ENCODE assay signal across 8 cellular contexts in the genomic region with DNA sequence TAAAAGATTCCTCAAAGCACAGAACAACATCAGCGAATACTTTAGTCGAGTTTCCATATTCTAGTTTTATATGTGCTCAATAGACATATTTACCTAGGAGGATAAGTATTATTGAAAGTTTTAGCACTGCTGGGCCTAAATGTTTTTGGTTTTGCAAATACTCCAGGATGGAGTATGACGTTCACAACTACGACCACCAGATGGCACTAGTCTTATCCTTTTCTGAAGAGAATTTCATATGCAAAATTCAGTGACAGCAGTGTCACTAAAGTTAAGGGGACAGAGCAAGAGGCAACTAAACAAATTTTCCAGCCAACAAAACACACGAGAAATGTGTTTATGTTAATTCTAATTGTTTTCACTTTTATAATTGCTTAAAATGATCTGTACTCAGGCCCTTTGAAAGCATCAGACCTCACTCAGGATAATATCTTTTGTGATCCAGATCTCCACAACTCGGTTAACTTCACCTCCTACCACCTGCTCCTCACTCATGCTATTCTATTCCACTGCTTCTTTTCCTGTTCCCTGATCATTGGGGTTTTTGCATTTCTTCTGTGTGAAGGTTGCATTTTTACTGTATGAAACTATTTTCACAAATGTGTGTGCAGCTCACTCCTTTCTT.
A peak's percentile ranks its signal among the peaks of the same experiment; 100 is the strongest.
DNase-seq lines count a peak whose midpoint lies in the region; ATAC-seq and TF ChIP-seq lines count a peak whose summit lies in the region.

No MANE protein-coding gene starts in this region.

- ATAC-seq in HG03469 (IDR thresholded peaks at IDR 0.05; ENCODE audit: unreplicated experiment) (peak; percentile 90), heart left ventricle (peak; percentile 47 to 76 (median 72))

- H3K27me3 ChIP-seq in heart left ventricle = no peaks in the 10 kb centered on the region

- no peak overlapping the region for H3K4me3 ChIP-seq in heart left ventricle
- no peak overlapping the region for H3K4me3 ChIP-seq in retinal pigment epithelial cell (ENCODE audit: low read length)

- no peak for TF ChIP-seq POLR2A in heart left ventricle (IDR thresholded peaks at IDR 0.05)

- H3K4me3 Mint-ChIP-seq in activated T-helper 1 cell treated with anti-CD3 and anti-CD28 coated beads, Interleukin-12 subunit alpha, Interleukin-12 subunit beta, Interleukin-2, Interleukin-4 antibody, amounts not matched to agents 30 ng/mL and 10 ng/mL and 1 ng/mL, durations not matched to agents 14 hours and 24 hours and 36 hours = no peak overlapping the region

- peaks cover 0 to 11% (median 0%) of the 10 kb centered on the region in 12 donors for H3K4me1 ChIP-seq in heart left ventricle

- H3K9me3 ChIP-seq in heart left ventricle = no peaks in the 10 kb centered on the region

- no peaks in the 10 kb centered on the region for H3K36me3 Mint-ChIP-seq in activated T-helper 1 cell treated with anti-CD3 and anti-CD28 coated beads, Interleukin-12 subunit alpha, Interleukin-12 subunit beta, Interleukin-2, Interleukin-4 antibody, amounts not matched to agents 30 ng/mL and 10 ng/mL and 1 ng/mL, durations not matched to agents 14 hours and 24 hours and 36 hours (ENCODE audit: low read depth)

- no peak overlapping the region for H3K27ac Mint-ChIP-seq in activated T-helper 1 cell treated with anti-CD3 and anti-CD28 coated beads, Interleukin-12 subunit alpha, Interleukin-12 subunit beta, Interleukin-2, Interleukin-4 antibody, amounts not matched to agents 30 ng/mL and 10 ng/mL and 1 ng/mL, durations not matched to agents 14 hours and 24 hours and 36 hours

- intact Hi-C loops in activated T-helper 1 cell treated with anti-CD3 and anti-CD28 coated beads, Interleukin-12 subunit alpha, Interleukin-12 subunit beta, Interleukin-2, Interleukin-4 antibody, amounts not matched to agents 30 ng/mL and 10 ng/mL and 1 ng/mL, durations not matched to agents 14 hours and 24 hours and 36 hours (cut with micrococcal nuclease) = no loop called here
- intact Hi-C loops in heart left ventricle (cut with DNase I) = loop anchor here in 9 of 10 donors (1.0 to 10.0 kb wide), 5 partner anchors 99 to 301 kb away; no protein-coding TSS in a partner anchor

- H3K4me1 Mint-ChIP-seq in activated T-helper 1 cell treated with anti-CD3 and anti-CD28 coated beads, Interleukin-12 subunit alpha, Interleukin-12 subunit beta, Interleukin-2, Interleukin-4 antibody, amounts not matched to agents 30 ng/mL and 10 ng/mL and 1 ng/mL, durations not matched to agents 14 hours and 24 hours and 36 hours (ENCODE audit: low read depth) = no peaks in the 10 kb centered on the region

- TF ChIP-seq CTCF in GM20000 (IDR thresholded peaks at IDR 0.05; ENCODE audit: extremely low read depth, missing control alignments) (peak; percentile 51), heart left ventricle (IDR thresholded peaks at IDR 0.05) (peak; percentile 55 to 73 (median 68)), retinal pigment epithelial cell (conservative IDR thresholded peaks at IDR 0.05; ENCODE audit: low read depth, low read length) (peak; percentile 74)

- 7 to 10% (median 9%) methylated on average over 6 of the region's 6 CpGs for WGBS in heart left ventricle, 4 donors

- no peaks in the 10 kb centered on the region for H3K36me3 ChIP-seq in heart left ventricle

- H3K9me3 Mint-ChIP-seq in activated T-helper 1 cell treated with anti-CD3 and anti-CD28 coated beads, Interleukin-12 subunit alpha, Interleukin-12 subunit beta, Interleukin-2, Interleukin-4 antibody, amounts not matched to agents 30 ng/mL and 10 ng/mL and 1 ng/mL, durations not matched to agents 14 hours and 24 hours and 36 hours = no peaks in the 10 kb centered on the region

- H3K27ac ChIP-seq in heart left ventricle = peak overlapping the region in 1 of 12 donors; percentile 22

- no peaks in the 10 kb centered on the region for H3K27me3 Mint-ChIP-seq in activated T-helper 1 cell treated with anti-CD3 and anti-CD28 coated beads, Interleukin-12 subunit alpha, Interleukin-12 subunit beta, Interleukin-2, Interleukin-4 antibody, amounts not matched to agents 30 ng/mL and 10 ng/mL and 1 ng/mL, durations not matched to agents 14 hours and 24 hours and 36 hours (ENCODE audit: insufficient read depth)

- DNase-seq in ELF-1 (ENCODE audit: low read depth, low spot score) (peak; percentile 30), GM20000 (ENCODE audit: low spot score) (peak; percentile 34), NCI-H524 (lab: John Stamatoyannopoulos, UW) (peak; percentile 47 to 72), heart left ventricle (peak in 4 of 5 donors; percentile 19 to 52 (median 45)), retinal pigment epithelial cell (ENCODE audit: low read depth) (peak; percentile 25)
- DNase-seq in activated T-helper 1 cell treated with anti-CD3 and anti-CD28 coated beads, Interleukin-12 subunit alpha, Interleukin-12 subunit beta, Interleukin-2, Interleukin-4 antibody, amounts not matched to agents 30 ng/mL and 10 ng/mL and 1 ng/mL, durations not matched to agents 14 hours and 24 hours and 36 hours (ENCODE audit: low spot score) = peak; percentile 4
- DNase-seq in effector CD4-positive, alpha-beta T cell = no peak
